ENCODE assay signal across 1 cellular context in the genomic region with DNA sequence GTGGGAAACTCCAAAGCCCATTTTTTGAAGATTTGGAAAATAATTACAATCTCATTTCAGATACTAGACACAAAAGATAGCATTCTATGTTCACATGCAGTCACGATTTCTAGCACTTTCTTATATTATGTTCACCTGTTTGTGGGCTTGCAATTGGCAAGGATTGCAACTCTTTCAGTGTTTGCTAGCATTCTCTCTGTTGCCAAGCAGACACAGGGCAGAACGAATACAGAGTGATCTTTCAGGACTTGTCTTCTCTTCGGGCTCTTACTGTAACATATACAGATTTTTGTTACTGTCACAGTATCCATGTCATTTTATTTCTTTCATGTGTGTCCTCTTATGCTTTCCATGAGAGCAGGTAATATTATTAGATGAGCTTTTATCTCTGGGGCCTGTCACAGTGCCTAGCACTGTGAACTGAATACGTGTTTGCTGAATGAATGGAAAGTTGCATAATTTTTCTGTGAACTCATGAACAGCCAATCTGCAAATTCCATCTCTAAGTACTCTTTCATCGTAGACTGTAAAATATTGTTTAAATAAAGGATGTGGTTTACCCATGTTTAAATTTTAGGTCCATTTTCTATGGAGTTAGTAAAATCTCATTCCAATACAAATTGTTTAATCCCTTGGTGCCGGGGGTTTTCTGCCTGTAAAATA.
TF ChIP-seq lines count a peak whose summit lies in the region.

No MANE protein-coding gene starts in this region.

TF ChIP-seq in GM23338, 12 proteins besides CTCF, POLR2A, EP300 and RAD21:
- TF ChIP-seq, protein P1, sequence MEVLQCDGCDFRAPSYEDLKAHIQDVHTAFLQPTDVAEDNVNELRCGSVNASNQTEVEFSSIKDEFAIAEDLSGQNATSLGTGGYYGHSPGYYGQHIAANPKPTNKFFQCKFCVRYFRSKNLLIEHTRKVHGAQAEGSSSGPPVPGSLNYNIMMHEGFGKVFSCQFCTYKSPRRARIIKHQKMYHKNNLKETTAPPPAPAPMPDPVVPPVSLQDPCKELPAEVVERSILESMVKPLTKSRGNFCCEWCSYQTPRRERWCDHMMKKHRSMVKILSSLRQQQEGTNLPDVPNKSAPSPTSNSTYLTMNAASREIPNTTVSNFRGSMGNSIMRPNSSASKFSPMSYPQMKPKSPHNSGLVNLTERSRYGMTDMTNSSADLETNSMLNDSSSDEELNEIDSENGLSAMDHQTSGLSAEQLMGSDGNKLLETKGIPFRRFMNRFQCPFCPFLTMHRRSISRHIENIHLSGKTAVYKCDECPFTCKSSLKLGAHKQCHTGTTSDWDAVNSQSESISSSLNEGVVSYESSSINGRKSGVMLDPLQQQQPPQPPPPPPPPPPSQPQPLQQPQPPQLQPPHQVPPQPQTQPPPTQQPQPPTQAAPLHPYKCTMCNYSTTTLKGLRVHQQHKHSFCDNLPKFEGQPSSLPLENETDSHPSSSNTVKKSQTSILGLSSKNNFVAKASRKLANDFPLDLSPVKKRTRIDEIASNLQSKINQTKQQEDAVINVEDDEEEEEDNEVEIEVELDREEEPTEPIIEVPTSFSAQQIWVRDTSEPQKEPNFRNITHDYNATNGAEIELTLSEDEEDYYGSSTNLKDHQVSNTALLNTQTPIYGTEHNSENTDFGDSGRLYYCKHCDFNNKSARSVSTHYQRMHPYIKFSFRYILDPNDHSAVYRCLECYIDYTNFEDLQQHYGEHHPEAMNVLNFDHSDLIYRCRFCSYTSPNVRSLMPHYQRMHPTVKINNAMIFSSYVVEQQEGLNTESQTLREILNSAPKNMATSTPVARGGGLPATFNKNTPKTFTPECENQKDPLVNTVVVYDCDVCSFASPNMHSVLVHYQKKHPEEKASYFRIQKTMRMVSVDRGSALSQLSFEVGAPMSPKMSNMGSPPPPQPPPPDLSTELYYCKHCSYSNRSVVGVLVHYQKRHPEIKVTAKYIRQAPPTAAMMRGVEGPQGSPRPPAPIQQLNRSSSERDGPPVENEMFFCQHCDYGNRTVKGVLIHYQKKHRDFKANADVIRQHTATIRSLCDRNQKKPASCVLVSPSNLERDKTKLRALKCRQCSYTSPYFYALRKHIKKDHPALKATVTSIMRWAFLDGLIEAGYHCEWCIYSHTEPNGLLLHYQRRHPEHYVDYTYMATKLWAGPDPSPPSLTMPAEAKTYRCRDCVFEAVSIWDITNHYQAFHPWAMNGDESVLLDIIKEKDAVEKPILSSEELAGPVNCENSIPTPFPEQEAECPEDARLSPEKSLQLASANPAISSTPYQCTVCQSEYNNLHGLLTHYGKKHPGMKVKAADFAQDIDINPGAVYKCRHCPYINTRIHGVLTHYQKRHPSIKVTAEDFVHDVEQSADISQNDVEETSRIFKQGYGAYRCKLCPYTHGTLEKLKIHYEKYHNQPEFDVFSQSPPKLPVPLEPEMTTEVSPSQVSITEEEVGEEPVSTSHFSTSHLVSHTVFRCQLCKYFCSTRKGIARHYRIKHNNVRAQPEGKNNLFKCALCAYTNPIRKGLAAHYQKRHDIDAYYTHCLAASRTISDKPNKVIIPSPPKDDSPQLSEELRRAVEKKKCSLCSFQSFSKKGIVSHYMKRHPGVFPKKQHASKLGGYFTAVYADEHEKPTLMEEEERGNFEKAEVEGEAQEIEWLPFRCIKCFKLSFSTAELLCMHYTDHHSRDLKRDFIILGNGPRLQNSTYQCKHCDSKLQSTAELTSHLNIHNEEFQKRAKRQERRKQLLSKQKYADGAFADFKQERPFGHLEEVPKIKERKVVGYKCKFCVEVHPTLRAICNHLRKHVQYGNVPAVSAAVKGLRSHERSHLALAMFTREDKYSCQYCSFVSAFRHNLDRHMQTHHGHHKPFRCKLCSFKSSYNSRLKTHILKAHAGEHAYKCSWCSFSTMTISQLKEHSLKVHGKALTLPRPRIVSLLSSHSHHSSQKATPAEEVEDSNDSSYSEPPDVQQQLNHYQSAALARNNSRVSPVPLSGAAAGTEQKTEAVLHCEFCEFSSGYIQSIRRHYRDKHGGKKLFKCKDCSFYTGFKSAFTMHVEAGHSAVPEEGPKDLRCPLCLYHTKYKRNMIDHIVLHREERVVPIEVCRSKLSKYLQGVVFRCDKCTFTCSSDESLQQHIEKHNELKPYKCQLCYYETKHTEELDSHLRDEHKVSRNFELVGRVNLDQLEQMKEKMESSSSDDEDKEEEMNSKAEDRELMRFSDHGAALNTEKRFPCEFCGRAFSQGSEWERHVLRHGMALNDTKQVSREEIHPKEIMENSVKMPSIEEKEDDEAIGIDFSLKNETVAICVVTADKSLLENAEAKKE (CRISPR knock-in tag; IDR thresholded peaks at IDR 0.05): no peak
- TF ChIP-seq CREB1 (CRISPR knock-in tag; IDR thresholded peaks at IDR 0.05; ENCODE audit: low read depth) (no peak), EZH2 (IDR thresholded peaks at IDR 0.05; ENCODE audit: low read depth, unreplicated experiment) (no peak), JUNB (IDR thresholded peaks at IDR 0.05; ENCODE audit: unreplicated experiment) (no peak), EZH2phosphoT487 (IDR thresholded peaks at IDR 0.05; ENCODE audit: unreplicated experiment) (no peak), REST (IDR thresholded peaks at IDR 0.05; ENCODE audit: unreplicated experiment) (no peak), ETS1 (IDR thresholded peaks at IDR 0.05) (no peak), NANOG (IDR thresholded peaks at IDR 0.05; ENCODE audit: borderline replicate concordance) (no peak), STAT1 (IDR thresholded peaks at IDR 0.05; ENCODE audit: unreplicated experiment) (no peak), ZNF331 (CRISPR knock-in tag; IDR thresholded peaks at IDR 0.05; ENCODE audit: low read depth) (no peak), POLR2AphosphoS5 (IDR thresholded peaks at IDR 0.05; ENCODE audit: low read depth) (no peak), ZNF114 (CRISPR knock-in tag; IDR thresholded peaks at IDR 0.05) (no peak)
